8 cellular contexts compared by ENCODE assay signal in genomic region chr7:101244385-101245146, GRCh38. TPM values are rescaled to one million over a fixed set of nuclear protein-coding genes. Genes with fewer than 3 reads are reported as not detected.
DNase-seq lines count a peak whose midpoint lies in the region; ATAC-seq and TF ChIP-seq lines count a peak whose summit lies in the region.

FIS1 (minus strand) TSS chr7:101245081; CDS start chr7:101245004, 77 bp downstream.

- TF ChIP-seq CTCF in DND-41 (IDR thresholded peaks at IDR 0.05; ENCODE audit: borderline replicate concordance, extremely low read depth, low read length, poor library complexity, severe bottlenecking) = peak; percentile 84
- peak; percentile 91 for TF ChIP-seq CTCF in KMS-11 (conservative IDR thresholded peaks at IDR 0.05; ENCODE audit: low read depth, low read length)
- peak in 3 of 6 experiments; percentile 90 to 97 (median 93) for TF ChIP-seq CTCF in Peyer's patch (IDR thresholded peaks at IDR 0.05)
- TF ChIP-seq CTCF in esophagus squamous epithelium (IDR thresholded peaks at IDR 0.05) = peak; percentile 27 to 97 (median 94)

- H3K36me3 ChIP-seq in DND-41 (ENCODE audit: insufficient read depth, low read length) (peaks cover 33% of the 10 kb centered on the region), KMS-11 (ENCODE audit: insufficient read depth) (no peaks in the 10 kb centered on the region), Peyer's patch (peaks cover 0 to 17% (median 0%) of the 10 kb centered on the region in 3 donors), esophagus squamous epithelium (peaks cover 0 to 51% (median 9%) of the 10 kb centered on the region in 3 donors)

- peaks cover 4 to 5% of the 10 kb centered on the region in 2 donors for H3K36me3 Mint-ChIP-seq in activated T-cell treated with anti-CD3 and anti-CD28 coated beads, Interleukin-2, amount 50 U/mL, for 72 hours (ENCODE audit: insufficient read depth in 2 of 2)
- H3K36me3 Mint-ChIP-seq in naive B cell = no peaks in the 10 kb centered on the region
- H3K36me3 Mint-ChIP-seq in stimulated activated memory B cell treated with anti-CD40 and anti-IgM and Interleukin-4, amounts not matched to agents 10 μg/mL and 1 μg/mL and 100 μg/mL, for 72 hours = peaks cover 33% of the 10 kb centered on the region

- H3K27me3 Mint-ChIP-seq in activated T-cell treated with anti-CD3 and anti-CD28 coated beads, Interleukin-2, amount 50 U/mL, for 72 hours (ENCODE audit: low read depth) = no peaks in the 10 kb centered on the region
- H3K27me3 Mint-ChIP-seq in naive B cell = no peaks in the 10 kb centered on the region
- H3K27me3 Mint-ChIP-seq in stimulated activated memory B cell treated with anti-CD40 and anti-IgM and Interleukin-4, amounts not matched to agents 10 μg/mL and 1 μg/mL and 100 μg/mL, for 72 hours = no peaks in the 10 kb centered on the region

- peak within 1 kb of the TSS; percentile 71 for H3K9ac ChIP-seq in DND-41 (ENCODE audit: low read depth, low read length)
- H3K9ac ChIP-seq in KMS-11 = peak within 1 kb of the TSS; percentile 93

- H3K4me1 ChIP-seq in DND-41 (ENCODE audit: insufficient read depth, low read length) (peaks cover 41% of the 10 kb centered on the region), KMS-11 (ENCODE audit: low read depth, poor library complexity, severe bottlenecking) (peaks cover 19% of the 10 kb centered on the region), Peyer's patch (peaks cover 0 to 26% (median 12%) of the 10 kb centered on the region in 4 donors), esophagus squamous epithelium (peaks cover 13 to 69% (median 48%) of the 10 kb centered on the region in 3 donors)

- DNase-seq in DND-41 (peak; percentile 92), Peyer's patch (peak; percentile 95 to 98 (median 97)), esophagus squamous epithelium (lab: John Stamatoyannopoulos, UW) (peak; percentile 74), naive B cell (peak; percentile 96)
- DNase-seq in activated T-cell treated with anti-CD3 and anti-CD28 coated beads, Interleukin-2, amount 50 U/mL, for 72 hours = peak; percentile 94 to 96

- intact Hi-C loops in esophagus squamous epithelium (cut with DNase I) = no loop called here

- H3K4me3 ChIP-seq in DND-41 (ENCODE audit: low read depth in 1 of 2, low read length in 2 of 2) (peak within 1 kb of the TSS; percentile 71 to 79), KMS-11 (IDR thresholded peaks at IDR 0.05; ENCODE audit: insufficient read depth, low read depth, low read length) (peak within 1 kb of the TSS; percentile 75), Peyer's patch (peak within 1 kb of the TSS; percentile 70 to 89 (median 77)), esophagus squamous epithelium (peak within 1 kb of the TSS; percentile 78 to 86 (median 84))

- H2AFZ ChIP-seq in DND-41 (ENCODE audit: low read depth, low read length) = peak within 1 kb of the TSS; percentile 94
- peak within 1 kb of the TSS; percentile 68 for H2AFZ ChIP-seq in KMS-11 (ENCODE audit: low read depth)

- H3K27ac ChIP-seq in DND-41 (ENCODE audit: low read length) = peak within 1 kb of the TSS; percentile 95
- peak within 1 kb of the TSS; percentile 89 for H3K27ac ChIP-seq in KMS-11
- peak within 1 kb of the TSS; percentile 93 to 96 (median 96) for H3K27ac ChIP-seq in Peyer's patch
- H3K27ac ChIP-seq in esophagus squamous epithelium = peak within 1 kb of the TSS; percentile 93 to 98 (median 97)

- H3K9me3 ChIP-seq in DND-41 (ENCODE audit: insufficient read depth, low read length, severe bottlenecking) = no peaks in the 10 kb centered on the region
- no peaks in the 10 kb centered on the region for H3K9me3 ChIP-seq in Peyer's patch
- no peaks in the 10 kb centered on the region for H3K9me3 ChIP-seq in esophagus squamous epithelium

- 0 to 2% methylated on average over 4 to 9 of the region's 45 CpGs for WGBS in esophagus squamous epithelium, 2 donors

- H3K4me3 Mint-ChIP-seq in activated T-cell treated with anti-CD3 and anti-CD28 coated beads, Interleukin-2, amount 50 U/mL, for 72 hours = peak within 1 kb of the TSS; percentile 98 to 99
- peak within 1 kb of the TSS; percentile 92 to 99 (median 98) for H3K4me3 Mint-ChIP-seq in naive B cell
- H3K4me3 Mint-ChIP-seq in stimulated activated memory B cell treated with anti-CD40 and anti-IgM and Interleukin-4, amounts not matched to agents 10 μg/mL and 1 μg/mL and 100 μg/mL, for 72 hours = peak within 1 kb of the TSS; percentile 98

- H3K79me2 ChIP-seq in DND-41 (ENCODE audit: insufficient read depth, low read length) (peaks cover 74% of the 10 kb centered on the region), KMS-11 (ENCODE audit: insufficient read depth, low read depth) (peaks cover 23% of the 10 kb centered on the region)

- H3K4me1 Mint-ChIP-seq in activated T-cell treated with anti-CD3 and anti-CD28 coated beads, Interleukin-2, amount 50 U/mL, for 72 hours (ENCODE audit: low read depth) = peaks cover 30% of the 10 kb centered on the region
- H3K4me1 Mint-ChIP-seq in naive B cell = peaks cover 28 to 53% (median 28%) of the 10 kb centered on the region in 3 donors
- H3K4me1 Mint-ChIP-seq in stimulated activated memory B cell treated with anti-CD40 and anti-IgM and Interleukin-4, amounts not matched to agents 10 μg/mL and 1 μg/mL and 100 μg/mL, for 72 hours = peaks cover 38% of the 10 kb centered on the region

- H3K9me3 Mint-ChIP-seq in activated T-cell treated with anti-CD3 and anti-CD28 coated beads, Interleukin-2, amount 50 U/mL, for 72 hours = no peaks in the 10 kb centered on the region
- H3K9me3 Mint-ChIP-seq in naive B cell = no peaks in the 10 kb centered on the region
- no peaks in the 10 kb centered on the region for H3K9me3 Mint-ChIP-seq in stimulated activated memory B cell treated with anti-CD40 and anti-IgM and Interleukin-4, amounts not matched to agents 10 μg/mL and 1 μg/mL and 100 μg/mL, for 72 hours

- peaks cover 16% of the 10 kb centered on the region for H4K20me1 ChIP-seq in DND-41 (ENCODE audit: insufficient read depth, low read length)
- H4K20me1 ChIP-seq in KMS-11 (ENCODE audit: insufficient read depth) = no peaks in the 10 kb centered on the region

- H3K27me3 ChIP-seq in DND-41 (ENCODE audit: insufficient read depth, low read length, poor library complexity) = no peaks in the 10 kb centered on the region
- H3K27me3 ChIP-seq in KMS-11 (ENCODE audit: insufficient read depth, low read depth) = no peaks in the 10 kb centered on the region
- no peaks in the 10 kb centered on the region for H3K27me3 ChIP-seq in Peyer's patch
- no peaks in the 10 kb centered on the region for H3K27me3 ChIP-seq in esophagus squamous epithelium

- peak within 1 kb of the TSS; percentile 97 for H3K27ac Mint-ChIP-seq in activated T-cell treated with anti-CD3 and anti-CD28 coated beads, Interleukin-2, amount 50 U/mL, for 72 hours
- H3K27ac Mint-ChIP-seq in naive B cell = peak within 1 kb of the TSS; percentile 89 to 98 (median 95)
- peak within 1 kb of the TSS; percentile 91 for H3K27ac Mint-ChIP-seq in stimulated activated memory B cell treated with anti-CD40 and anti-IgM and Interleukin-4, amounts not matched to agents 10 μg/mL and 1 μg/mL and 100 μg/mL, for 72 hours

- TF ChIP-seq POLR2A in Peyer's patch (IDR thresholded peaks at IDR 0.05) (peak; percentile 76 to 85), esophagus squamous epithelium (IDR thresholded peaks at IDR 0.05) (peak in 3 of 4 donors; percentile 44 to 84 (median 65))

- H3K4me2 ChIP-seq in DND-41 (ENCODE audit: insufficient read depth, low read length) (peak within 1 kb of the TSS; percentile 76), KMS-11 (peak within 1 kb of the TSS; percentile 93)

- ATAC-seq in DND-41 (ENCODE audit: insufficient read depth, low read depth) (peak; percentile 94), GM21737 (IDR thresholded peaks at IDR 0.05; ENCODE audit: unreplicated experiment) (peak; percentile 80), naive B cell (ENCODE audit: low read depth in 2 of 2) (peak; percentile 92 to 93)
- ATAC-seq in activated T-cell treated with anti-CD3 and anti-CD28 coated beads, Interleukin-2, amount 50 U/mL, for 72 hours (replicated peaks in 1 of 2) = peak; percentile 94 to 96
- ATAC-seq in stimulated activated memory B cell treated with anti-CD40 and anti-IgM and Interleukin-4, amounts not matched to agents 10 μg/mL and 1 μg/mL and 100 μg/mL, for 72 hours = peak; percentile 99

RNA-seq across cellular contexts. Expression of gene FIS1, which starts in this region (rescaled TPM):
- total RNA-seq in Peyer's patch = 100 to 1,000 TPM; 143 to 289 (median 231) TPM
- 10 to 100 TPM; 78.4 to 87.2 TPM for total RNA-seq in activated T-cell treated with anti-CD3 and anti-CD28 coated beads, Interleukin-2, amount 50 U/mL, for 72 hours
- 100 to 1,000 TPM; 127 to 233 (median 145) TPM for total RNA-seq in esophagus squamous epithelium
- polyA plus RNA-seq in naive B cell (ENCODE audit: low read depth in 6 of 6) = 100 to 1,000 TPM; 221 to 266 (median 244) TPM

Comparison
In these comparisons a context has a peak if more than half of its experiments do, and no peak if none do; other contexts are left out.
1. Peak in every context shown above with its lines: DNase-seq, ATAC-seq, H3K4me3 ChIP-seq and H3K27ac ChIP-seq.